In genomic region chr1:156102634-156103511, GRCh38 we compare ENCODE assay signal across 8 cellular contexts. TPM values are rescaled to one million over a fixed set of nuclear protein-coding genes. Genes with fewer than 3 reads are reported as not detected.
DNase-seq lines count a peak whose midpoint lies in the region; ATAC-seq lines count a peak whose summit lies in the region.

No MANE protein-coding gene starts in this region.

- intact Hi-C loops in left ventricle myocardium superior (cut with micrococcal nuclease), result no loop called here

- no peaks in the 10 kb centered on the region for H3K36me3 Mint-ChIP-seq in stimulated activated naive B cell treated with anti-CD40 and anti-IgM and Interleukin-4, amounts not matched to agents 10 μg/mL and 1 μg/mL and 100 μg/mL, for 72 hours

- H3K27ac Mint-ChIP-seq in stimulated activated naive B cell treated with anti-CD40 and anti-IgM and Interleukin-4, amounts not matched to agents 10 μg/mL and 1 μg/mL and 100 μg/mL, for 72 hours, result peak overlapping the region; percentile 98

- peaks cover 73 to 88% of the 10 kb centered on the region in 2 donors for H3K4me1 Mint-ChIP-seq in stimulated activated naive B cell treated with anti-CD40 and anti-IgM and Interleukin-4, amounts not matched to agents 10 μg/mL and 1 μg/mL and 100 μg/mL, for 72 hours

- no peak for ATAC-seq in left ventricle myocardium superior
- no peak for ATAC-seq in stimulated activated naive B cell treated with anti-CD40 and anti-IgM and Interleukin-4, amounts not matched to agents 10 μg/mL and 1 μg/mL and 100 μg/mL, for 72 hours (replicated peaks)
- ATAC-seq in GM18909 (IDR thresholded peaks at IDR 0.05; ENCODE audit: poor library complexity, unreplicated experiment), result no peak
- no peak for ATAC-seq in GM21717 (IDR thresholded peaks at IDR 0.05; ENCODE audit: unreplicated experiment)

- no peaks in the 10 kb centered on the region for H3K9me3 Mint-ChIP-seq in stimulated activated naive B cell treated with anti-CD40 and anti-IgM and Interleukin-4, amounts not matched to agents 10 μg/mL and 1 μg/mL and 100 μg/mL, for 72 hours

- H3K27me3 Mint-ChIP-seq in stimulated activated naive B cell treated with anti-CD40 and anti-IgM and Interleukin-4, amounts not matched to agents 10 μg/mL and 1 μg/mL and 100 μg/mL, for 72 hours, result peaks cover 0 to 6% of the 10 kb centered on the region in 2 donors

- H3K4me3 Mint-ChIP-seq in stimulated activated naive B cell treated with anti-CD40 and anti-IgM and Interleukin-4, amounts not matched to agents 10 μg/mL and 1 μg/mL and 100 μg/mL, for 72 hours, result peak overlapping the region in 1 of 2 donors; percentile 11

- peak; percentile 27 for DNase-seq in DMS153 (lab: John Stamatoyannopoulos, UW)
- DNase-seq in DMS153 treated with DMSO at 0.1 percent for 48 hours (lab: John Stamatoyannopoulos, UW; ENCODE audit: unreplicated experiment), result no peak
- DNase-seq in UCSD-AML1 (lab: John Stamatoyannopoulos, UW; ENCODE audit: unreplicated experiment), result peak; percentile 35
- DNase-seq in left ventricle myocardium superior, result peak; percentile 44
- no peak for DNase-seq in stimulated activated naive B cell treated with anti-CD40 and anti-IgM and Interleukin-4, amounts not matched to agents 10 μg/mL and 1 μg/mL and 100 μg/mL, for 72 hours
- no peak for DNase-seq in cerebellar nuclear complex (lab: John Stamatoyannopoulos, UW)

RNA-seq across cellular contexts. Expression of gene LMNA, which starts 11.6 kb away (rescaled TPM):
- total RNA-seq in left ventricle myocardium superior, result 252 TPM

RNA-seq across cellular contexts. Expression of gene MEX3A, which starts 20.6 kb away (rescaled TPM):
- 0.17 TPM for total RNA-seq in left ventricle myocardium superior

RNA-seq across cellular contexts. Expression of gene RAB25, which starts 41.9 kb away (rescaled TPM):
- total RNA-seq in left ventricle myocardium superior, result not detected

RNA-seq across cellular contexts. Expression of gene LAMTOR2, which starts 48.3 kb away (rescaled TPM):
- 65.6 TPM for total RNA-seq in left ventricle myocardium superior

RNA-seq across cellular contexts. Expression of gene UBQLN4, which starts 49.3 kb away (rescaled TPM):
- total RNA-seq in left ventricle myocardium superior, result 33.9 TPM

Comparison
In these comparisons a context has a peak if more than half of its experiments do, and no peak if none do; other contexts are left out.
1. DNase-seq: peak in DMS153 (single experiment), UCSD-AML1 (single experiment) and left ventricle myocardium superior (single experiment); none in DMS153 treated with DMSO at 0.1 percent for 48 hours (single experiment), stimulated activated naive B cell treated with anti-CD40 and anti-IgM and Interleukin-4, amounts not matched to agents 10 μg/mL and 1 μg/mL and 100 μg/mL, for 72 hours (single experiment) and cerebellar nuclear complex (0 of 2).